Comparison of ENCODE assay signal across 13 cellular contexts in the genomic region with DNA sequence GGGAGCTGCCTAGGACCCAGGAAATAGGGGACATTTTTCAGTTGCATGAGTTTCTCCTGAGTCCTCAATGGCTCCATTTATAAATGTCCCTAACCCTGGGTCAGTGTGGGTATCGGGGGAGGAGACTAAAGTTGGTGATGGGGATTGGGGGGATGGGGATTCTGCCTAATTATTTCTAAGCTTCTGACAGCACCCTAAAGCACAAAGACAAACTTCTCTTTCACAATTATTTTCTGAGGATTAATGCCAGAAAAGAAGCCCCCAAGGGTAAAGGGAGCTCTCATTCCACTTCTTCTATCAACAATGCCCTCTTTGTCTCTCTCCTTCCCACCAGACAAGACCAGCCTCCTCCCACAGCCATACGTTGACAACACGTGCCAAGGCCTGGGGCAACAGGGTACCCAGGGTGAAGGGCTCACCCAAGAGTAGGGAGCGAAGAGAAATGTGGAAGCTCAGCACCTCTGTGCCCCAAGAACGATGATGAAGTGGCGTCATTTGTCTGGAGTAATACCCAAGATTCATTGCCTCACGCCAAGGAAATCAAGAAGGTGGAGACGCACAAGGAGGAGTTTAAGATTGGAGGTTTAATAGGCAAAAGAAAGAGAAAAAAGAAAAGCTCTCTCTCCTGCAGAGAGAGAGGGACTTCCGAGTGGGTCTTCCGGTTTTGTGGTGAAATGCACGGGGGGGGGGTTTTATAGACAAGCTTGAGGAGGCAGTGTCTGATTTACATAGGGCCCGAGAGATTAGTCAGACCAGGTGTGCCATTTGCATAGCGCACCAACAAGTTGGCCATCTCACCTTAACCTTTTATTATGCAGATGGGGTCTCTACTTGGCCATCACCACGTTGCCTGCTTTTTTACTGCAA. TPM values are rescaled to one million over a fixed set of nuclear protein-coding genes. Genes with fewer than 3 reads are reported as not detected.
DNase-seq lines count a peak whose midpoint lies in the region; ATAC-seq, FAIRE-seq and TF ChIP-seq lines count a peak whose summit lies in the region.
"Had no signal": no experiment of that assay in that cellular context is flagged by ENCODE, and none has a peak within 500 bp of the region (broad histone marks: within the 10 kb centered on the region; RNA-seq: fewer than 3 reads in every experiment).

No MANE protein-coding gene starts in this region.

- H3K36me3 Mint-ChIP-seq in stimulated activated naive B cell treated with anti-CD40 and anti-IgM and Interleukin-4, amounts not matched to agents 10 μg/mL and 1 μg/mL and 100 μg/mL, for 72 hours = peaks cover 0 to 3% of the 10 kb centered on the region in 2 donors

- ATAC-seq in HepG2 = no peak
- ATAC-seq in right lobe of liver = no peak
- ATAC-seq in stimulated activated naive B cell treated with anti-CD40 and anti-IgM and Interleukin-4, amounts not matched to agents 10 μg/mL and 1 μg/mL and 100 μg/mL, for 72 hours (replicated peaks) = no peak
- ATAC-seq in HG02938 (IDR thresholded peaks at IDR 0.05; ENCODE audit: unreplicated experiment) = no peak

- peak overlapping the region; percentile 22 to 55 for H3K4me3 Mint-ChIP-seq in stimulated activated naive B cell treated with anti-CD40 and anti-IgM and Interleukin-4, amounts not matched to agents 10 μg/mL and 1 μg/mL and 100 μg/mL, for 72 hours

- no peak overlapping the region for H2BK5ac ChIP-seq in mesenchymal stem cell (ENCODE audit: low read depth, low read length, poor library complexity, severe bottlenecking)

- H3K18ac ChIP-seq in mesenchymal stem cell (ENCODE audit: low read depth in 1 of 2, low read length in 2 of 2) = no peak overlapping the region

- CTCF ChIA-PET in HepG2 (lab: Yijun Ruan, JAX; ENCODE audit: low intra/inter-chr PET ratio, low total read pairs) = no interaction called here

- TF ChIP-seq CTCF in HepG2 (CRISPR knock-in tag; IDR thresholded peaks at IDR 0.05) = no peak
- TF ChIP-seq CTCF in right lobe of liver (IDR thresholded peaks at IDR 0.05) = no peak
- no peak for TF ChIP-seq CTCF in esophagus muscularis mucosa (IDR thresholded peaks at IDR 0.05)
- no peak for TF ChIP-seq CTCF in brain microvascular endothelial cell (IDR thresholded peaks at IDR 0.05; ENCODE audit: low read depth, low read length, missing control alignments)

- WGBS in HepG2 (ENCODE audit: low lambda C conversion rate) = 51% methylated on average over 14 of the region's 14 CpGs
- WGBS in right lobe of liver (ENCODE audit: insufficient coverage, low coverage, low lambda C conversion rate, missing lambda C conversion rate) = 43% methylated on average over 13 of the region's 14 CpGs
- 39% methylated on average over 14 of the region's 14 CpGs for WGBS in esophagus muscularis mucosa
- WGBS in mesenchymal stem cell = 53% methylated on average over 13 of the region's 14 CpGs

- H3K23ac ChIP-seq in mesenchymal stem cell (ENCODE audit: low read length in 2 of 2) = no peak overlapping the region

- TF ChIP-seq RAD21 in HepG2 (CRISPR knock-in tag; IDR thresholded peaks at IDR 0.05) = no peak

- H2AK5ac ChIP-seq in mesenchymal stem cell (ENCODE audit: low read length, severe bottlenecking) = no peak overlapping the region

- no peak overlapping the region for H3K4ac ChIP-seq in mesenchymal stem cell (ENCODE audit: low read depth in 1 of 2, low read length in 2 of 2)

- H3K36me3 ChIP-seq in HepG2 (replicated peaks in 1 of 2; ENCODE audit: control insufficient read depth in 1 of 2, insufficient read depth in 2 of 2, low read length in 2 of 2) = no peaks in the 10 kb centered on the region
- H3K36me3 ChIP-seq in right lobe of liver = no peaks in the 10 kb centered on the region
- no peaks in the 10 kb centered on the region for H3K36me3 ChIP-seq in esophagus muscularis mucosa
- no peaks in the 10 kb centered on the region for H3K36me3 ChIP-seq in mesenchymal stem cell (ENCODE audit: control insufficient read depth in 1 of 2, insufficient read depth in 2 of 2, low read depth in 1 of 2, low read length in 2 of 2)
- H3K36me3 ChIP-seq in brain microvascular endothelial cell (replicated peaks) = no peaks in the 10 kb centered on the region
- H3K36me3 ChIP-seq: prostate gland had no signal

- POLR2A ChIA-PET in HepG2 (lab: Yijun Ruan, JAX) = interaction anchor here (1.3 kb wide), 1 partner anchor 32 kb away, joined by 5 read pairs; the partner anchor contains the start of gene AZGP1

- no peak overlapping the region for H3K27ac Mint-ChIP-seq in stimulated activated naive B cell treated with anti-CD40 and anti-IgM and Interleukin-4, amounts not matched to agents 10 μg/mL and 1 μg/mL and 100 μg/mL, for 72 hours

- H3K4me1 ChIP-seq in HepG2 (ENCODE audit: insufficient read depth, low read length) (peaks cover 13% of the 10 kb centered on the region), right lobe of liver (no peaks in the 10 kb centered on the region), esophagus muscularis mucosa (no peaks in the 10 kb centered on the region), mesenchymal stem cell (ENCODE audit: control insufficient read depth, insufficient read depth, low read depth, low read length) (no peaks in the 10 kb centered on the region)
- H3K4me1 ChIP-seq: prostate gland had no signal

- DNase-seq in HepG2 (ENCODE audit: low spot score) (no peak), right lobe of liver (no peak), NCI-H748 treated with DMSO at 0.1 percent for 48 hours (lab: John Stamatoyannopoulos, UW) (peak; percentile 18), esophagus muscularis mucosa (ENCODE audit: extremely low spot score) (peak; percentile 79), mesenchymal stem cell (no peak), brain microvascular endothelial cell (no peak)
- no peak for DNase-seq in stimulated activated naive B cell treated with anti-CD40 and anti-IgM and Interleukin-4, amounts not matched to agents 10 μg/mL and 1 μg/mL and 100 μg/mL, for 72 hours
- DNase-seq: head of caudate nucleus; stimulated activated naive CD4-positive, alpha-beta T cell treated with Interleukin-2 at 50 U/mL for 16 hours had no signal

- H3K9ac ChIP-seq in HepG2 (ENCODE audit: insufficient read depth, low read depth, low read length) (no peak overlapping the region), mesenchymal stem cell (ENCODE audit: low read length) (no peak overlapping the region)

- H3K79me2 ChIP-seq in HepG2 (ENCODE audit: insufficient read depth, low read length) = no peaks in the 10 kb centered on the region

- 0 out of 2 replicates have a peak, but pooled peaks cover under 1% of the 10 kb centered on the region for H3K9me3 ChIP-seq in HepG2 (ENCODE audit: low read length)
- no peaks in the 10 kb centered on the region for H3K9me3 ChIP-seq in right lobe of liver
- no peaks in the 10 kb centered on the region for H3K9me3 ChIP-seq in esophagus muscularis mucosa
- peaks cover 9% of the 10 kb centered on the region for H3K9me3 ChIP-seq in mesenchymal stem cell (ENCODE audit: control insufficient read depth, low read length)
- H3K9me3 ChIP-seq: prostate gland had no signal

- no TSS peak for BruUV-seq in HepG2 (replicated peaks; lab: Mats Ljungman, UMichigan)

- H3K27me3 ChIP-seq in HepG2 (ENCODE audit: control insufficient read depth in 1 of 2, insufficient read depth in 2 of 2, low read length in 2 of 2) (no peaks in the 10 kb centered on the region), right lobe of liver (no peaks in the 10 kb centered on the region), esophagus muscularis mucosa (peaks cover 0 to 55% (median 0%) of the 10 kb centered on the region in 4 donors), mesenchymal stem cell (ENCODE audit: control insufficient read depth in 1 of 2, insufficient read depth in 1 of 2, low read length in 2 of 2) (peaks cover 18 to 42% of the 10 kb centered on the region in 2 experiments), brain microvascular endothelial cell (replicated peaks) (no peaks in the 10 kb centered on the region)

- no peaks in the 10 kb centered on the region for H4K20me1 ChIP-seq in HepG2 (ENCODE audit: insufficient read depth, low read length)

- TF ChIP-seq EP300 in HepG2 (IDR thresholded peaks at IDR 0.05; ENCODE audit: low read depth in 2 of 2, low read length in 2 of 2) (no peak), HepG2 (CRISPR knock-in tag; IDR thresholded peaks at IDR 0.05; ENCODE audit: borderline replicate concordance) (no peak), esophagus muscularis mucosa (IDR thresholded peaks at IDR 0.05) (no peak)

- H3K4me3 ChIP-seq in HepG2 (replicated peaks in 1 of 3; ENCODE audit: insufficient read depth in 1 of 3, low read depth in 2 of 3, low read length in 3 of 3) (no peak overlapping the region), right lobe of liver (no peak overlapping the region), esophagus muscularis mucosa (no peak overlapping the region), mesenchymal stem cell (ENCODE audit: insufficient read depth in 1 of 2, low read depth in 1 of 2, low read length in 2 of 2) (no peak overlapping the region), brain microvascular endothelial cell (ENCODE audit: low read depth, low read length) (no peak overlapping the region)
- H3K4me3 ChIP-seq: prostate gland had no signal

- peaks cover 5 to 6% of the 10 kb centered on the region in 2 donors for H3K9me3 Mint-ChIP-seq in stimulated activated naive B cell treated with anti-CD40 and anti-IgM and Interleukin-4, amounts not matched to agents 10 μg/mL and 1 μg/mL and 100 μg/mL, for 72 hours

- H3K4me2 ChIP-seq in HepG2 (ENCODE audit: low read depth, low read length) = peak overlapping the region; percentile 7; the same call in 1 of the 2 replicates
- H3K4me2 ChIP-seq in mesenchymal stem cell (ENCODE audit: low read length, poor library complexity, severe bottlenecking) = no peak overlapping the region

- no peak overlapping the region for H4K91ac ChIP-seq in mesenchymal stem cell (ENCODE audit: low read length)

- FAIRE-seq in HepG2 (lab: Jason Lieb, UNC) = no peak

- H3K79me1 ChIP-seq in mesenchymal stem cell (replicated peaks; ENCODE audit: low read length, poor library complexity, severe bottlenecking) = no peaks in the 10 kb centered on the region

- peaks cover 45 to 46% of the 10 kb centered on the region in 2 donors for H3K27me3 Mint-ChIP-seq in stimulated activated naive B cell treated with anti-CD40 and anti-IgM and Interleukin-4, amounts not matched to agents 10 μg/mL and 1 μg/mL and 100 μg/mL, for 72 hours

- H4K8ac ChIP-seq in mesenchymal stem cell (ENCODE audit: low read length) = no peak overlapping the region

- H2BK120ac ChIP-seq in mesenchymal stem cell (ENCODE audit: low read depth, low read length) = no peak overlapping the region

- no peak overlapping the region for H2BK12ac ChIP-seq in mesenchymal stem cell (ENCODE audit: low read length in 2 of 2)

- intact Hi-C loops in HepG2 (cut with micrococcal nuclease; ENCODE audit: unreplicated experiment) = no loop called here
- intact Hi-C loops in right lobe of liver (cut with DNase I) = no loop called here
- intact Hi-C loops in esophagus muscularis mucosa (cut with DNase I) = no loop called here

- H3K14ac ChIP-seq in mesenchymal stem cell (ENCODE audit: low read length in 2 of 2) = no peak overlapping the region

- no peak overlapping the region for H2BK15ac ChIP-seq in mesenchymal stem cell (ENCODE audit: low read depth, poor library complexity, severe bottlenecking)

- in situ Hi-C loops in HepG2 (cut with HindIII; ENCODE audit: extremely low pct_ligation_motif_present, low pct_unique_long_range_greater_than_20kb) = no loop called here
- in situ Hi-C loops in brain microvascular endothelial cell (cut with HindIII; ENCODE audit: low pct_ligation_motif_present, low sequenced_read_pairs) = no loop called here

- H3K27ac ChIP-seq in HepG2 (ENCODE audit: extremely low read length, insufficient read depth, low read length) = no peak overlapping the region
- H3K27ac ChIP-seq in right lobe of liver = no peak overlapping the region
- no peak overlapping the region for H3K27ac ChIP-seq in esophagus muscularis mucosa (replicated peaks in 1 of 4)
- no peak overlapping the region for H3K27ac ChIP-seq in mesenchymal stem cell (ENCODE audit: low read length, poor library complexity, severe bottlenecking)
- no peak overlapping the region for H3K27ac ChIP-seq in brain microvascular endothelial cell
- H3K27ac ChIP-seq: prostate gland had no signal

- peaks cover 6 to 8% of the 10 kb centered on the region in 2 donors for H3K4me1 Mint-ChIP-seq in stimulated activated naive B cell treated with anti-CD40 and anti-IgM and Interleukin-4, amounts not matched to agents 10 μg/mL and 1 μg/mL and 100 μg/mL, for 72 hours

- TF ChIP-seq POLR2A in HepG2 (IDR thresholded peaks at IDR 0.05; ENCODE audit: insufficient read depth in 1 of 2, low read depth in 2 of 2, low read length in 2 of 2) (no peak), right lobe of liver (IDR thresholded peaks at IDR 0.05) (no peak), esophagus muscularis mucosa (IDR thresholded peaks at IDR 0.05; ENCODE audit: low read depth) (no peak)

- H2AFZ ChIP-seq in HepG2 (ENCODE audit: low read length) (no peak overlapping the region), mesenchymal stem cell (ENCODE audit: low read depth, low read length) (no peak overlapping the region)

RNA-seq across cellular contexts. Expression of gene GJC3, which starts 14.5 kb away (rescaled TPM):
- total RNA-seq in HepG2 (2016; rRNA removed; fragmentation: Illumina TruSeq; extraction: Trizol) (0.66 and 0.75 TPM in 2 replicates), right lobe of liver (under 1 TPM; 0.17 to 0.86 (median 0.44) TPM), esophagus muscularis mucosa (not detected)
- 0.79 and 2.2 TPM in 2 replicates for total RNA-seq in HepG2 (2016; cell fraction: cytosol; rRNA removed; fragmentation: Illumina TruSeq; extraction: Trizol; ENCODE audit: low read depth)
- 0.95 TPM in 2 replicates for total RNA-seq in HepG2 (2016; cell fraction: insoluble cytoplasmic fraction; rRNA removed; fragmentation: Illumina TruSeq; extraction: Trizol)
- total RNA-seq in HepG2 (2016; cell fraction: membrane; rRNA removed; fragmentation: Illumina TruSeq; extraction: Trizol) = 1.2 and 1.8 TPM in 2 replicates
- 0.34 TPM in 2 replicates for total RNA-seq in HepG2 (2016; cell fraction: nucleus; rRNA removed; fragmentation: Illumina TruSeq; extraction: Trizol)
- polyA plus RNA-seq in HepG2 (2011; rRNA removed) = 1.4 TPM in 2 replicates
- 0.78 and 0.83 TPM in 2 replicates for polyA plus RNA-seq in HepG2 (2011; cell fraction: cytosol; rRNA removed)
- 0.68 and 0.95 TPM in 2 replicates for polyA plus RNA-seq in HepG2 (2011; cell fraction: nucleus; rRNA removed)
- polyA plus RNA-seq in HepG2 (2012) = 1.3 and 2.6 TPM in 2 replicates
- 2.0 and 2.1 TPM in 2 replicates for polyA plus RNA-seq in HepG2 (2016; cell fraction: cytosol; fragmentation: Illumina TruSeq; extraction: Trizol; ENCODE audit: low read depth)
- polyA plus RNA-seq in HepG2 (2016; cell fraction: insoluble cytoplasmic fraction; fragmentation: Illumina TruSeq; extraction: Trizol; ENCODE audit: low read depth) = 0.50 and 0.83 TPM in 2 replicates
- 1.4 and 1.6 TPM in 2 replicates for polyA plus RNA-seq in HepG2 (2016; cell fraction: membrane; fragmentation: Illumina TruSeq; extraction: Trizol; ENCODE audit: low read depth)
- polyA plus RNA-seq in HepG2 (2016; cell fraction: nucleus; fragmentation: Illumina TruSeq; extraction: Trizol; ENCODE audit: insufficient read depth, low read depth) = 0.88 and 0.89 TPM in 2 replicates
- 0.30 TPM in 1 of 2 replicates, not detected in the other for polyA minus RNA-seq in HepG2 (2011; rRNA and poly(A)+ RNA removed; ENCODE audit: low replicate concordance)
- polyA minus RNA-seq in HepG2 (2011; cell fraction: cytosol; rRNA and poly(A)+ RNA removed) = not detected in 2 replicates
- polyA minus RNA-seq in HepG2 (2011; cell fraction: nucleus; rRNA and poly(A)+ RNA removed) = not detected in 2 replicates
- not detected for polyA plus RNA-seq in mesenchymal stem cell (2013, experiment 1 of 2)
- polyA plus RNA-seq in mesenchymal stem cell (2013, experiment 2 of 2) = not detected
- total RNA-seq: cardiac septum had no signal
- polyA plus RNA-seq: BJ had no signal

RNA-seq across cellular contexts. Expression of gene TRIM4, which starts 24.5 kb away (rescaled TPM):
- 21.7 and 25.1 TPM in 2 replicates for total RNA-seq in HepG2 (2016; rRNA removed; fragmentation: Illumina TruSeq; extraction: Trizol)
- 3.6 and 5.9 TPM in 2 replicates for total RNA-seq in HepG2 (2016; cell fraction: cytosol; rRNA removed; fragmentation: Illumina TruSeq; extraction: Trizol; ENCODE audit: low read depth)
- 20.7 and 23.0 TPM in 2 replicates for total RNA-seq in HepG2 (2016; cell fraction: insoluble cytoplasmic fraction; rRNA removed; fragmentation: Illumina TruSeq; extraction: Trizol)
- 10.7 and 11.7 TPM in 2 replicates for total RNA-seq in HepG2 (2016; cell fraction: membrane; rRNA removed; fragmentation: Illumina TruSeq; extraction: Trizol)
- total RNA-seq in HepG2 (2016; cell fraction: nucleus; rRNA removed; fragmentation: Illumina TruSeq; extraction: Trizol) = 19.6 and 21.5 TPM in 2 replicates
- polyA plus RNA-seq in HepG2 (2011; rRNA removed) = 16.6 and 17.6 TPM in 2 replicates
- polyA plus RNA-seq in HepG2 (2011; cell fraction: cytosol; rRNA removed) = 11.7 and 17.0 TPM in 2 replicates
- 9.4 and 13.1 TPM in 2 replicates for polyA plus RNA-seq in HepG2 (2011; cell fraction: nucleus; rRNA removed)
- polyA plus RNA-seq in HepG2 (2012) = 21.3 and 24.1 TPM in 2 replicates
- 2.0 and 2.1 TPM in 2 replicates for polyA plus RNA-seq in HepG2 (2016; cell fraction: cytosol; fragmentation: Illumina TruSeq; extraction: Trizol; ENCODE audit: low read depth)
- 25.3 and 27.5 TPM in 2 replicates for polyA plus RNA-seq in HepG2 (2016; cell fraction: insoluble cytoplasmic fraction; fragmentation: Illumina TruSeq; extraction: Trizol; ENCODE audit: low read depth)
- 6.2 and 6.7 TPM in 2 replicates for polyA plus RNA-seq in HepG2 (2016; cell fraction: membrane; fragmentation: Illumina TruSeq; extraction: Trizol; ENCODE audit: low read depth)
- 19.5 and 22.6 TPM in 2 replicates for polyA plus RNA-seq in HepG2 (2016; cell fraction: nucleus; fragmentation: Illumina TruSeq; extraction: Trizol; ENCODE audit: insufficient read depth, low read depth)
- polyA minus RNA-seq in HepG2 (2011; rRNA and poly(A)+ RNA removed; ENCODE audit: low replicate concordance) = 9.2 and 24.1 TPM in 2 replicates
- 14.9 and 17.8 TPM in 2 replicates for polyA minus RNA-seq in HepG2 (2011; cell fraction: cytosol; rRNA and poly(A)+ RNA removed)
- polyA minus RNA-seq in HepG2 (2011; cell fraction: nucleus; rRNA and poly(A)+ RNA removed) = 24.3 and 34.7 TPM in 2 replicates
- 10 to 100 TPM; 13.3 to 22.6 (median 16.3) TPM for total RNA-seq in right lobe of liver
- 10 to 100 TPM; 21.2 to 27.8 (median 24.7) TPM for total RNA-seq in esophagus muscularis mucosa
- not detected for polyA plus RNA-seq in mesenchymal stem cell (2013, experiment 1 of 2)
- polyA plus RNA-seq in mesenchymal stem cell (2013, experiment 2 of 2) = not detected

RNA-seq across cellular contexts. Expression of gene AZGP1, which starts 32.0 kb away (rescaled TPM):
- total RNA-seq in HepG2 (2016; rRNA removed; fragmentation: Illumina TruSeq; extraction: Trizol) (37.9 and 93.8 TPM in 2 replicates), right lobe of liver (1,000 to 10,000 TPM in 4 of 6 experiments, 100 to 1,000 TPM in 2; 762 to 2,105 (median 1,328) TPM), esophagus muscularis mucosa (1 to 10 TPM; 2.5 to 3.4 (median 3.0) TPM)
- 17.8 and 20.7 TPM in 2 replicates for total RNA-seq in HepG2 (2016; cell fraction: cytosol; rRNA removed; fragmentation: Illumina TruSeq; extraction: Trizol; ENCODE audit: low read depth)
- 36.6 and 104 TPM in 2 replicates for total RNA-seq in HepG2 (2016; cell fraction: insoluble cytoplasmic fraction; rRNA removed; fragmentation: Illumina TruSeq; extraction: Trizol)
- total RNA-seq in HepG2 (2016; cell fraction: membrane; rRNA removed; fragmentation: Illumina TruSeq; extraction: Trizol) = 16.5 and 17.6 TPM in 2 replicates
- total RNA-seq in HepG2 (2016; cell fraction: nucleus; rRNA removed; fragmentation: Illumina TruSeq; extraction: Trizol) = 82.9 and 93.6 TPM in 2 replicates
- 229 and 265 TPM in 2 replicates for polyA plus RNA-seq in HepG2 (2011; rRNA removed)
- 243 and 259 TPM in 2 replicates for polyA plus RNA-seq in HepG2 (2011; cell fraction: cytosol; rRNA removed)
- polyA plus RNA-seq in HepG2 (2011; cell fraction: nucleus; rRNA removed) = 151 and 156 TPM in 2 replicates
- polyA plus RNA-seq in HepG2 (2012) = 168 and 224 TPM in 2 replicates
- 16.8 and 19.6 TPM in 2 replicates for polyA plus RNA-seq in HepG2 (2016; cell fraction: cytosol; fragmentation: Illumina TruSeq; extraction: Trizol; ENCODE audit: low read depth)
- polyA plus RNA-seq in HepG2 (2016; cell fraction: insoluble cytoplasmic fraction; fragmentation: Illumina TruSeq; extraction: Trizol; ENCODE audit: low read depth) = 41.6 and 42.5 TPM in 2 replicates
- 14.9 and 16.4 TPM in 2 replicates for polyA plus RNA-seq in HepG2 (2016; cell fraction: membrane; fragmentation: Illumina TruSeq; extraction: Trizol; ENCODE audit: low read depth)
- polyA plus RNA-seq in HepG2 (2016; cell fraction: nucleus; fragmentation: Illumina TruSeq; extraction: Trizol; ENCODE audit: insufficient read depth, low read depth) = 151 and 165 TPM in 2 replicates
- polyA minus RNA-seq in HepG2 (2011; rRNA and poly(A)+ RNA removed; ENCODE audit: low replicate concordance) = 107 TPM in 1 of 2 replicates, not detected in the other
- 58.9 and 79.4 TPM in 2 replicates for polyA minus RNA-seq in HepG2 (2011; cell fraction: cytosol; rRNA and poly(A)+ RNA removed)
- 47.1 and 78.2 TPM in 2 replicates for polyA minus RNA-seq in HepG2 (2011; cell fraction: nucleus; rRNA and poly(A)+ RNA removed)
- not detected for polyA plus RNA-seq in mesenchymal stem cell (2013, experiment 1 of 2)
- not detected for polyA plus RNA-seq in mesenchymal stem cell (2013, experiment 2 of 2)
- polyA plus RNA-seq: BJ had no signal

Comparison
In these comparisons a context has a peak if more than half of its experiments do, and no peak if none do; other contexts are left out.
1. DNase-seq: peak in NCI-H748 treated with DMSO at 0.1 percent for 48 hours (single experiment) and esophagus muscularis mucosa (single experiment); none in HepG2 (single experiment), right lobe of liver (0 of 3), stimulated activated naive B cell treated with anti-CD40 and anti-IgM and Interleukin-4, amounts not matched to agents 10 μg/mL and 1 μg/mL and 100 μg/mL, for 72 hours (single experiment), mesenchymal stem cell (single experiment) and brain microvascular endothelial cell (single experiment).
2. RNA of gene AZGP1, which starts 32.0 kb away (total RNA-seq): 762 to 2,105 TPM in right lobe of liver and 16.5 to 104 TPM in HepG2; 2.5 to 3.4 TPM in esophagus muscularis mucosa; every median in the first group is over 4 times any median in the second.